24 cellular contexts compared by ENCODE assay signal in the genomic region with DNA sequence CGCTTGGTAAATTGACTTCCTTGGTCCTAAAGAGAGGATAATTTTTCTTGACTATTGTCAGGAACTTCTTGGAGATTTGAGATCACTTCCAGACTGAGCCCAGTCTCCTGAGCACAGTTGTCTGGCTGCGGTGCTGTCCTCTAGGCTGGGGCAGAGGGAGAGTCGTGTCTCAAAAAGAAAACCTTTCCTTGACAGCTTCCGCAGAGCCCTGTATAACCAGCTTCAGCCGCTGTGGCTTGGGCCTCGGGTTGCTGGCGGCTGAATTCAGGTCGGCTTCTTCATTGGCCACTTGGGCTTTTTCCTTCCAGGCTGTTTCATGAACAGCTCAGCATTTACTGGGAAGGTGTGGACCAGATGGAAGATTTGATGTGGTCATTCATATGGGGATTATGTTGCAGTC.
"Had no signal": no experiment of that assay in that cellular context is flagged by ENCODE, and none has a peak within 500 bp of the region (broad histone marks: within the 10 kb centered on the region; RNA-seq: fewer than 3 reads in every experiment).

No MANE protein-coding gene starts in this region.

- H3K27ac Mint-ChIP-seq: natural killer cell; stimulated activated effector memory CD8-positive, alpha-beta T cell treated with anti-CD3 and anti-CD28 coated beads, Interleukin-12 subunit alpha, Interleukin-12 subunit beta, amount 100 ng/mL, for 72 hours had no signal

- H3K27ac ChIP-seq: foreskin keratinocyte, heart right ventricle, left lung, pancreas, right atrium auricular region, tibial nerve, upper lobe of right lung, uterus had no signal

- H3K4me3 ChIP-seq: dorsolateral prefrontal cortex, heart right ventricle, left lung, pancreas, right atrium auricular region, thoracic aorta, tibial nerve, upper lobe of right lung, uterus had no signal

- H3K4me1 ChIP-seq: heart right ventricle, left lung, pancreas, right atrium auricular region, tibial nerve, upper lobe of right lung, uterus had no signal

- DNase-seq: cerebellar nuclear complex; effector CD4-positive, alpha-beta T cell; foreskin keratinocyte; glutamatergic neuron; heart right ventricle; hippocampal formation; left cardiac atrium; left lung; mesenchymal stem cell; midbrain; natural killer cell; occipital lobe; pancreas; stimulated activated CD4-positive, alpha-beta T cell treated with anti-CD3 and anti-CD28 coated beads, Interleukin-2, amount 100 ng/mL, for 24 hours; stimulated activated CD4-positive, alpha-beta T cell treated with anti-CD3 and anti-CD28 coated beads, Interleukin-4, amount 100 ng/mL, for 24 hours; stimulated activated naive CD4-positive, alpha-beta T cell treated with Interleukin-2 at 50 U/mL for 16 hours; upper lobe of right lung; uterus had no signal

- H3K4me1 Mint-ChIP-seq: natural killer cell; stimulated activated effector memory CD8-positive, alpha-beta T cell treated with anti-CD3 and anti-CD28 coated beads, Interleukin-12 subunit alpha, Interleukin-12 subunit beta, amount 100 ng/mL, for 72 hours had no signal

- ATAC-seq: foreskin keratinocyte; heart right ventricle; left cardiac atrium; left lung; natural killer cell; pancreas; sciatic nerve; stimulated activated effector memory CD8-positive, alpha-beta T cell treated with anti-CD3 and anti-CD28 coated beads, Interleukin-12 subunit alpha, Interleukin-12 subunit beta, amount 100 ng/mL, for 72 hours; upper lobe of right lung had no signal

- H3K9me3 ChIP-seq: heart right ventricle, left lung, pancreas, right atrium auricular region, thoracic aorta, tibial nerve, upper lobe of right lung, uterus had no signal

- H3K4me3 Mint-ChIP-seq: natural killer cell; stimulated activated effector memory CD8-positive, alpha-beta T cell treated with anti-CD3 and anti-CD28 coated beads, Interleukin-12 subunit alpha, Interleukin-12 subunit beta, amount 100 ng/mL, for 72 hours had no signal

- H3K27me3 ChIP-seq: dorsolateral prefrontal cortex, foreskin keratinocyte, heart right ventricle, left lung, pancreas, right atrium auricular region, tibial nerve, upper lobe of right lung, uterus had no signal

- H3K9me3 Mint-ChIP-seq: natural killer cell; stimulated activated effector memory CD8-positive, alpha-beta T cell treated with anti-CD3 and anti-CD28 coated beads, Interleukin-12 subunit alpha, Interleukin-12 subunit beta, amount 100 ng/mL, for 72 hours had no signal

- H3K36me3 ChIP-seq: uterus had no signal
